18 cellular contexts compared by ENCODE assay signal in the genomic region with DNA sequence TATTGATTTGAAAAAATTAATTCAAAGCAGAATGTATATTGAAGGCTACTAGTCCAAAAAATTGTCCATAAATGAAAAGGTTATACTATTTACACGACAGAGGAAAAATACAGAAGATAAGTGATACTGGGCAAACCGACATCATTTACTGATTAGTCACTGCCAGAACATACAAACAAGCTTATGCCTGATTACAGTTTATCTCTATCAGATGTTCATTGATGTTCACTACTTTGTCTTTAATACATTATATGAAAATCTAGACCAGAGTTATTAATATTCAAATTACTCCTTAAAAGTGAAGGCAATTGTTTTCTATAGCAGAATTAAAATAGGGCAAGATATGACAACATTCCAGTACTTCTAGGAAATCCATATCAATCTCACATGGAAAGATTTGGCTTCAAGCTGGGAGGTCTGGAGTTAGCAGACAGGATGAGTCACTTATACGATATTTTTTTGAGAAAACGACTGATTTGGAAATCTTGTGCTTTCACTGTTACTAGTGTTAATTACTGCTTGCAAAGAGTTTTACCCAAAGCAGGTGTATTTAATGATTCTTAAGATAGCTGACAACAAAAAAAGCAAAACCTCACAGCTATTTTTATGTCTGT. TPM values are rescaled to one million over a fixed set of nuclear protein-coding genes. Genes with fewer than 3 reads are reported as not detected.
A peak's percentile ranks its signal among the peaks of the same experiment; 100 is the strongest.
DNase-seq lines count a peak whose midpoint lies in the region; FAIRE-seq and TF ChIP-seq lines count a peak whose summit lies in the region.
"Had no signal": no experiment of that assay in that cellular context is flagged by ENCODE, and none has a peak within 500 bp of the region (broad histone marks: within the 10 kb centered on the region; RNA-seq: fewer than 3 reads in every experiment).

No MANE protein-coding gene starts in this region.

- H3K9ac ChIP-seq in kidney (ENCODE audit: low read length in 2 of 2), result no peak overlapping the region

- CTCF ChIA-PET in BJ (lab: Yijun Ruan, JAX), result interaction anchor here (1.8 kb wide), 1 partner anchor 33 kb away, joined by 4 read pairs; no protein-coding TSS in a partner anchor

- in situ Hi-C loops in brain microvascular endothelial cell (cut with HindIII; ENCODE audit: low pct_ligation_motif_present, low sequenced_read_pairs) (no loop called here), HAP-1 (cut with MboI; ENCODE audit: low sequenced_read_pairs) (no loop called here)

- 41 to 49% methylated on average over 4 of the region's 4 CpGs for WGBS in testis, 2 donors

- H3K27me3 ChIP-seq in BJ (ENCODE audit: control insufficient read depth, insufficient read depth, low read length), result no peaks in the 10 kb centered on the region
- H3K27me3 ChIP-seq in brain microvascular endothelial cell (replicated peaks), result no peaks in the 10 kb centered on the region
- H3K27me3 ChIP-seq in testis, result no peaks in the 10 kb centered on the region
- no peaks in the 10 kb centered on the region for H3K27me3 ChIP-seq in HAP-1 (ENCODE audit: low read depth)

- no peaks in the 10 kb centered on the region for H3K36me3 ChIP-seq in BJ (ENCODE audit: control insufficient read depth, insufficient read depth, low read length)
- H3K36me3 ChIP-seq in brain microvascular endothelial cell (replicated peaks), result no peaks in the 10 kb centered on the region
- no peaks in the 10 kb centered on the region for H3K36me3 ChIP-seq in kidney (ENCODE audit: control insufficient read depth in 1 of 2, insufficient read depth in 2 of 2, low read length in 2 of 2)
- H3K36me3 ChIP-seq in testis (ENCODE audit: low read depth, missing control alignments), result no peaks in the 10 kb centered on the region
- no peaks in the 10 kb centered on the region for H3K36me3 ChIP-seq in HAP-1 (replicated peaks)
- H3K36me3 ChIP-seq: prostate gland had no signal

- DNase-seq in BJ (ENCODE audit: low read depth) (peak; percentile 4), LHCN-M2 (ENCODE audit: low read depth) (peak; percentile 58), brain microvascular endothelial cell (peak; percentile 54), kidney (no peak), nucleus accumbens (lab: John Stamatoyannopoulos, UW) (no peak), testis (no peak), HAP-1 (ENCODE audit: low spot score in 2 of 2) (no peak)
- no peak for DNase-seq in activated naive CD4-positive, alpha-beta T cell (lab: John Stamatoyannopoulos, UW)
- DNase-seq: activated naive CD4-positive, alpha-beta T cell treated with anti-CD3 and anti-CD28 coated beads, Interleukin-2, amount 50 U/mL, for 16 hours; immature natural killer cell; stimulated activated CD4-positive, alpha-beta T cell treated with anti-CD3 and anti-CD28 coated beads, Interleukin-2, amount 100 ng/mL, for 48 hours; stimulated activated naive B cell treated with anti-CD40 and anti-IgM and Interleukin-4, amounts not matched to agents 10 μg/mL and 1 μg/mL and 100 μg/mL, for 72 hours had no signal

- no peak for TF ChIP-seq POLR2A in testis (IDR thresholded peaks at IDR 0.05)

- H3K4me1 ChIP-seq in kidney (ENCODE audit: control insufficient read depth in 1 of 2, insufficient read depth in 1 of 2, low read depth in 1 of 2, low read length in 2 of 2), result no peaks in the 10 kb centered on the region
- H3K4me1 ChIP-seq in testis, result no peaks in the 10 kb centered on the region
- no peaks in the 10 kb centered on the region for H3K4me1 ChIP-seq in HAP-1
- H3K4me1 ChIP-seq: prostate gland had no signal

- POLR2A ChIA-PET in BJ (lab: Charles Lee), result no interaction called here

- H3K4me3 ChIP-seq in BJ (ENCODE audit: low read depth, low read length) (no peak overlapping the region), brain microvascular endothelial cell (ENCODE audit: low read depth, low read length) (no peak overlapping the region), kidney (ENCODE audit: low read length in 2 of 2) (no peak overlapping the region), testis (no peak overlapping the region), HAP-1 (no peak overlapping the region)
- H3K4me3 ChIP-seq: prostate gland had no signal

- intact Hi-C loops in kidney (cut with DNase I), result no loop called here
- intact Hi-C loops in testis (cut with DNase I; ENCODE audit: low total_unique reads), result no loop called here

- no peak for TF ChIP-seq CTCF in BJ (IDR thresholded peaks at IDR 0.05; ENCODE audit: insufficient read depth, low read depth, low read length)
- no peak for TF ChIP-seq CTCF in brain microvascular endothelial cell (IDR thresholded peaks at IDR 0.05; ENCODE audit: low read depth, low read length, missing control alignments)
- TF ChIP-seq CTCF in kidney (IDR thresholded peaks at IDR 0.05; ENCODE audit: borderline replicate concordance, extremely low read depth, insufficient read depth), result no peak
- no peak for TF ChIP-seq CTCF in testis (IDR thresholded peaks at IDR 0.05)

- H3K27ac ChIP-seq in brain microvascular endothelial cell (no peak overlapping the region), kidney (ENCODE audit: low read depth in 2 of 2, low read length in 2 of 2) (no peak overlapping the region), testis (no peak overlapping the region)
- H3K27ac ChIP-seq: prostate gland, VCaP had no signal

- FAIRE-seq in kidney (lab: Jason Lieb, UNC), result peak; percentile 6
- FAIRE-seq: H1 had no signal

- no peaks in the 10 kb centered on the region for H3K9me3 ChIP-seq in kidney (ENCODE audit: control insufficient read depth in 1 of 2, low read length in 2 of 2)
- H3K9me3 ChIP-seq in testis, result no peaks in the 10 kb centered on the region
- H3K9me3 ChIP-seq in HAP-1, result no peaks in the 10 kb centered on the region
- H3K9me3 ChIP-seq: prostate gland had no signal

RNA-seq across cellular contexts. Expression of a gene that starts 31.8 kb away (rescaled TPM):
- not detected in 2 replicates for polyA plus RNA-seq in BJ (2011; rRNA removed)
- not detected in 2 replicates for polyA minus RNA-seq in BJ (2011; rRNA and poly(A)+ RNA removed)
- not detected in 2 replicates for total RNA-seq in LHCN-M2 (2014; rRNA removed)
- not detected for polyA plus RNA-seq in LHCN-M2 (2012)
- 9.4 TPM for total RNA-seq in kidney
- 42.5 TPM for polyA plus RNA-seq in kidney (ENCODE audit: insufficient read depth, low read depth, low replicate concordance)
- 1 to 10 TPM; 2.1 to 2.2 TPM for total RNA-seq in testis
- 3.0 TPM for polyA plus RNA-seq in testis (ENCODE audit: insufficient read depth, low read depth, low replicate concordance)
- total RNA-seq: B cell, chondrocyte, Daoy had no signal

Comparison
In these comparisons a context has a peak if more than half of its experiments do, and no peak if none do; other contexts are left out.
1. DNase-seq: peak in BJ (single experiment), LHCN-M2 (single experiment) and brain microvascular endothelial cell (single experiment); none in kidney (single experiment), nucleus accumbens (0 of 56), activated naive CD4-positive, alpha-beta T cell (0 of 4), testis (single experiment) and HAP-1 (0 of 2).